In the genomic region with DNA sequence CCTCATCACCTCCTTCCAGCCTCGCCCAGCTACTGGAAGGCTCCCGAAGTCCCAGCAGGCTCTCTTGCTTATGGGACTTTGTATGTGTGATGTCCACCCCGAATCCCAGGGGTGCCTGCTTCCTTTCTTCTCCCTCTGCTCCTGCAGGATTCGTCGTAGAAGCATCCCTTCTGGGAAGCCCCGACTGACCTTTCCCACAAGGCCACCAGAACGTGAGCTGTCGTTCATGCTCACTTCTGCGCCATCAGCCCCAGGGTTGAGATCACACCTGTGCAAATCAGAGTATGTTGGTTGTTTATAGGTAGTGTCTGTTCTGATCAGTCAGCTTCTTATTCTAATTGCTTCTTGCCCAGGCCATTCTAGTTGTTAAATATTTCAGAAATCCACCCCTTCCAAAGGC, we compare ENCODE assay signal across 20 cellular contexts.
"Had no signal": no experiment of that assay in that cellular context is flagged by ENCODE, and none has a peak within 500 bp of the region (broad histone marks: within the 10 kb centered on the region; RNA-seq: fewer than 3 reads in every experiment).

No MANE protein-coding gene starts in this region.

- ATAC-seq: HepG2, SK-N-SH treated with all-trans-retinoic acid at 6 μM for 48 hours had no signal

- H3K27ac ChIP-seq: KMS-11 had no signal

- H3K4me2 ChIP-seq: KMS-11 had no signal

- H3K9ac ChIP-seq: KMS-11 had no signal

- FAIRE-seq: RCC 7860 had no signal

- DNase-seq: IMR-90, Kasumi-1, MM.1S, NCI-H1092 treated with DMSO at 0.1 percent for 48 hours, NCI-H1436, NCI-H187, NCI-H2029, NCI-H2081 treated with DMSO at 0.1 percent for 48 hours, NCI-H2171, NCI-H226, NCI-H446, NCI-H510A, NCI-H524 treated with DMSO at 0.1 percent for 48 hours, NCI-H774, Right ventricle myocardium superior, RPMI8226 had no signal
